In the genomic region with DNA sequence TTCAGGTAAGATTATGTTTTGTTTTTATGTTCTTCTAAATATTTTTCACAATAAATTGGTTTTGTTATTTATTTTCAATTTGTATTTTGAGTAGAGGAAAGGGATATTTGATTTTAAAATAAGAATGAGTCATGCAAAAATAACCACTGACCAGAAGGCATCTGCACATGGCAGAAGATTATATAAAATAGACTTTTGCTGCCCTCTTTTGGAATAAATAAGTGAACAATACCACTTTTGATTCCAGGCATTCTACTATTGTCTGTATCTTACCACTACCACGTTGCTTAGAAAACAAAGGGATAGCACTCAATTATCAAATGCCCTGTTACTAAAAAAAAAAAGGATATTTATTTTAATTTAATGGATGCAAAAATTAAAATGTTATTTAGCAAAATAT, we compare ENCODE assay signal across 1 cellular context.
TF ChIP-seq lines count a peak whose summit lies in the region.

No MANE protein-coding gene starts in this region.

TF ChIP-seq in GM23338, 12 proteins besides CTCF, POLR2A, EP300 and RAD21 (continued from another document):
- TF ChIP-seq, protein P1, sequence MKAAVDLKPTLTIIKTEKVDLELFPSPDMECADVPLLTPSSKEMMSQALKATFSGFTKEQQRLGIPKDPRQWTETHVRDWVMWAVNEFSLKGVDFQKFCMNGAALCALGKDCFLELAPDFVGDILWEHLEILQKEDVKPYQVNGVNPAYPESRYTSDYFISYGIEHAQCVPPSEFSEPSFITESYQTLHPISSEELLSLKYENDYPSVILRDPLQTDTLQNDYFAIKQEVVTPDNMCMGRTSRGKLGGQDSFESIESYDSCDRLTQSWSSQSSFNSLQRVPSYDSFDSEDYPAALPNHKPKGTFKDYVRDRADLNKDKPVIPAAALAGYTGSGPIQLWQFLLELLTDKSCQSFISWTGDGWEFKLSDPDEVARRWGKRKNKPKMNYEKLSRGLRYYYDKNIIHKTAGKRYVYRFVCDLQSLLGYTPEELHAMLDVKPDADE (IDR thresholded peaks at IDR 0.05): no peak
- TF ChIP-seq ZNF114 (CRISPR knock-in tag; IDR thresholded peaks at IDR 0.05): no peak
- no peak for TF ChIP-seq EZH2 (IDR thresholded peaks at IDR 0.05; ENCODE audit: low read depth, unreplicated experiment)
- no peak for TF ChIP-seq POLR2AphosphoS5 (IDR thresholded peaks at IDR 0.05; ENCODE audit: low read depth)
TF ChIP-seq in GM23338: peak in this region for 0.
